28 cellular contexts compared by ENCODE assay signal in genomic region chr12:103731539-103731938, GRCh38.
"Had no signal": no experiment of that assay in that cellular context is flagged by ENCODE, and none has a peak within 500 bp of the region (broad histone marks: within the 10 kb centered on the region; RNA-seq: fewer than 3 reads in every experiment).

No MANE protein-coding gene starts in this region.

- DNase-seq: stimulated activated CD4-positive, alpha-beta T cell treated with anti-CD3 and anti-CD28 coated beads, Interleukin-2, amount 100 ng/mL, for 48 hours; stimulated activated CD4-positive, alpha-beta T cell treated with anti-CD3 and anti-CD28 coated beads, Interleukin-4, amount 100 ng/mL, for 1 hour; stimulated activated CD4-positive, alpha-beta T cell treated with anti-CD3 and anti-CD28 coated beads, Interleukin-4, amount 100 ng/mL, for 24 hours; stimulated activated CD4-positive, alpha-beta T cell treated with anti-CD3 and anti-CD28 coated beads, Interleukin-4, amount 100 ng/mL, for 4 hours; stimulated activated CD8-positive, alpha-beta memory T cell treated with anti-CD3 and anti-CD28 coated beads, Interleukin-4, amount 100 ng/mL, for 48 hours; stimulated activated naive B cell treated with anti-CD40 and anti-IgM and Interleukin-4, amounts not matched to agents 10 μg/mL and 1 μg/mL and 100 μg/mL, for 72 hours; stimulated activated naive CD4-positive, alpha-beta T cell; stimulated activated naive CD4-positive, alpha-beta T cell treated with Interleukin-2 at 50 U/mL for 16 hours; stimulated activated naive CD8-positive, alpha-beta T cell treated with anti-CD3 and anti-CD28 coated beads, Interleukin-15, amount 100 ng/mL, for 72 hours; stimulated activated naive CD8-positive, alpha-beta T cell treated with anti-CD3 and anti-CD28 coated beads, Interleukin-15, Interleukin-2, amounts not matched to agents 100 U/mL and 50 U/mL, for 24 hours; stomach; substantia nigra; testis; thyroid gland; tibial artery; transverse colon; trophoblast cell; upper lobe of left lung; upper lobe of right lung; uterus had no signal

- H3K4me3 ChIP-seq: stomach, suprapubic skin, testis, thoracic aorta, thyroid gland, tibial artery, tibial nerve, transverse colon, upper lobe of left lung, upper lobe of right lung, uterus, vagina had no signal

- H3K27me3 Mint-ChIP-seq: stimulated activated naive CD8-positive, alpha-beta T cell treated with anti-CD3 and anti-CD28 coated beads, Interleukin-15, Interleukin-2, amounts not matched to agents 100 ng/mL and 50 ng/mL, for 24 hours had no signal

- H3K36me3 Mint-ChIP-seq: stimulated activated effector memory CD8-positive, alpha-beta T cell treated with anti-CD3 and anti-CD28 coated beads, Interleukin-12 subunit alpha, Interleukin-12 subunit beta, amount 100 ng/mL, for 72 hours; stimulated activated memory B cell treated with anti-CD40 and anti-IgM and Interleukin-4, amounts not matched to agents 10 μg/mL and 1 μg/mL and 100 μg/mL, for 72 hours; type B pancreatic cell had no signal

- ATAC-seq: stimulated activated effector memory CD8-positive, alpha-beta T cell treated with anti-CD3 and anti-CD28 coated beads, Interleukin-12 subunit alpha, Interleukin-12 subunit beta, amount 100 ng/mL, for 72 hours; stimulated activated memory B cell treated with anti-CD40 and anti-IgM and Interleukin-4, amounts not matched to agents 10 μg/mL and 1 μg/mL and 100 μg/mL, for 72 hours; stimulated activated naive B cell treated with anti-CD40 and anti-IgM and Interleukin-4, amounts not matched to agents 10 μg/mL and 1 μg/mL and 100 μg/mL, for 72 hours; stimulated activated naive CD8-positive, alpha-beta T cell treated with anti-CD3 and anti-CD28 coated beads, Interleukin-15, amount 100 ng/mL, for 72 hours; stimulated activated naive CD8-positive, alpha-beta T cell treated with anti-CD3 and anti-CD28 coated beads, Interleukin-15, Interleukin-2, amounts not matched to agents 100 U/mL and 50 U/mL, for 24 hours; upper lobe of right lung had no signal

- H3K9me3 Mint-ChIP-seq: stimulated activated effector memory CD8-positive, alpha-beta T cell treated with anti-CD3 and anti-CD28 coated beads, Interleukin-12 subunit alpha, Interleukin-12 subunit beta, amount 100 ng/mL, for 72 hours; stimulated activated naive CD8-positive, alpha-beta T cell treated with anti-CD3 and anti-CD28 coated beads, Interleukin-15, Interleukin-2, amounts not matched to agents 100 ng/mL and 50 ng/mL, for 24 hours; type B pancreatic cell had no signal

- H3K27ac Mint-ChIP-seq: stimulated activated effector memory CD8-positive, alpha-beta T cell treated with anti-CD3 and anti-CD28 coated beads, Interleukin-12 subunit alpha, Interleukin-12 subunit beta, amount 100 ng/mL, for 72 hours; stimulated activated memory B cell treated with anti-CD40 and anti-IgM and Interleukin-4, amounts not matched to agents 10 μg/mL and 1 μg/mL and 100 μg/mL, for 72 hours; stimulated activated naive B cell treated with anti-CD40 and anti-IgM and Interleukin-4, amounts not matched to agents 10 μg/mL and 1 μg/mL and 100 μg/mL, for 72 hours; stimulated activated naive CD8-positive, alpha-beta T cell treated with anti-CD3 and anti-CD28 coated beads, Interleukin-15, amount 100 ng/mL, for 72 hours; stimulated activated naive CD8-positive, alpha-beta T cell treated with anti-CD3 and anti-CD28 coated beads, Interleukin-15, Interleukin-2, amounts not matched to agents 100 ng/mL and 50 ng/mL, for 24 hours; type B pancreatic cell had no signal

- H3K4me1 Mint-ChIP-seq: stimulated activated effector memory CD8-positive, alpha-beta T cell treated with anti-CD3 and anti-CD28 coated beads, Interleukin-12 subunit alpha, Interleukin-12 subunit beta, amount 100 ng/mL, for 72 hours; stimulated activated memory B cell treated with anti-CD40 and anti-IgM and Interleukin-4, amounts not matched to agents 10 μg/mL and 1 μg/mL and 100 μg/mL, for 72 hours; stimulated activated naive B cell treated with anti-CD40 and anti-IgM and Interleukin-4, amounts not matched to agents 10 μg/mL and 1 μg/mL and 100 μg/mL, for 72 hours; stimulated activated naive CD8-positive, alpha-beta T cell treated with anti-CD3 and anti-CD28 coated beads, Interleukin-15, amount 100 ng/mL, for 72 hours had no signal

- H3K4me3 Mint-ChIP-seq: stimulated activated effector memory CD8-positive, alpha-beta T cell treated with anti-CD3 and anti-CD28 coated beads, Interleukin-12 subunit alpha, Interleukin-12 subunit beta, amount 100 ng/mL, for 72 hours; stimulated activated memory B cell treated with anti-CD40 and anti-IgM and Interleukin-4, amounts not matched to agents 10 μg/mL and 1 μg/mL and 100 μg/mL, for 72 hours; stimulated activated naive B cell treated with anti-CD40 and anti-IgM and Interleukin-4, amounts not matched to agents 10 μg/mL and 1 μg/mL and 100 μg/mL, for 72 hours; stimulated activated naive CD8-positive, alpha-beta T cell treated with anti-CD3 and anti-CD28 coated beads, Interleukin-15, amount 100 ng/mL, for 72 hours; stimulated activated naive CD8-positive, alpha-beta T cell treated with anti-CD3 and anti-CD28 coated beads, Interleukin-15, Interleukin-2, amounts not matched to agents 100 ng/mL and 50 ng/mL, for 24 hours; type B pancreatic cell had no signal
